29 cellular contexts compared by ENCODE assay signal in the genomic region with DNA sequence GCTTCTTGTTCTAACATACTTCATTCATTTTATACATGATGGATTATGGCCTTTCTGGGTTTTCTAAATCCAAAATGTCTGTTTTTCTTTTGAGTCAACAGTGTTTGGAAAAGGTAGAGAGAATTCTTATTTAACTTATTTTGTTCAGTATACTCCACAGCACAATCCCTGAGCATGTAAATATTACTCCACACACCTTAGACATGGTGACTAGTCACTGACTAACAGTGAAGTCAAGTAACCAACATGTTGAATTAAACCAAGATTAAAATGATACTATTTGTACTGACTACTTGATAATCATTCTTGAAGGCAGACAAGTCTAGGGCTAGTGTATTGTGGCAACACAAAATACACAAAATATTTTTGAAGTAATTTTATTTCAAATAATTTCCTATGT. TPM values are rescaled to one million over a fixed set of nuclear protein-coding genes. Genes with fewer than 3 reads are reported as not detected.
"Had no signal": no experiment of that assay in that cellular context is flagged by ENCODE, and none has a peak within 500 bp of the region (broad histone marks: within the 10 kb centered on the region; RNA-seq: fewer than 3 reads in every experiment).

No MANE protein-coding gene starts in this region.

- H3K27ac Mint-ChIP-seq: memory B cell; naive thymus-derived CD4-positive, alpha-beta T cell; natural killer cell treated with Interleukin-12 subunit alpha and Interleukin-12 subunit beta and Interleukin-15 and Interleukin-18, amount 100 ng/mL, for 72 hours; progenitor cell of endocrine pancreas; stimulated activated naive B cell treated with anti-CD40 and anti-IgM and Interleukin-4, amounts not matched to agents 10 μg/mL and 1 μg/mL and 100 μg/mL, for 72 hours had no signal

- H3K36me3 ChIP-seq: left ventricle myocardium inferior, ovary, right atrium auricular region, right lobe of liver, stomach, thyroid gland, transverse colon, upper lobe of left lung had no signal

- H3K9me3 ChIP-seq: mucosa of descending colon, ovary, right atrium auricular region, right lobe of liver, stomach, testis, thyroid gland, transverse colon, upper lobe of left lung had no signal

- H3K4me1 ChIP-seq: left ventricle myocardium inferior, right atrium auricular region, right lobe of liver, stomach, testis, thyroid gland, transverse colon, upper lobe of left lung had no signal

- H3K27me3 ChIP-seq: ovary, right atrium auricular region, right lobe of liver, stomach, testis, thyroid gland, transverse colon, upper lobe of left lung had no signal

- ATAC-seq: mucosa of descending colon; naive thymus-derived CD4-positive, alpha-beta T cell; natural killer cell treated with Interleukin-12 subunit alpha and Interleukin-12 subunit beta and Interleukin-15 and Interleukin-18, amount 100 ng/mL, for 72 hours; right lobe of liver; stimulated activated naive B cell treated with anti-CD40 and anti-IgM and Interleukin-4, amounts not matched to agents 10 μg/mL and 1 μg/mL and 100 μg/mL, for 72 hours; stimulated activated naive CD8-positive, alpha-beta T cell treated with anti-CD3 and anti-CD28 coated beads, Interleukin-15, Interleukin-2, amounts not matched to agents 100 U/mL and 50 U/mL, for 24 hours had no signal

- H3K4me1 Mint-ChIP-seq: memory B cell; naive thymus-derived CD4-positive, alpha-beta T cell; stimulated activated naive B cell treated with anti-CD40 and anti-IgM and Interleukin-4, amounts not matched to agents 10 μg/mL and 1 μg/mL and 100 μg/mL, for 72 hours had no signal

- H3K4me3 Mint-ChIP-seq: memory B cell; naive thymus-derived CD4-positive, alpha-beta T cell; natural killer cell treated with Interleukin-12 subunit alpha and Interleukin-12 subunit beta and Interleukin-15 and Interleukin-18, amount 100 ng/mL, for 72 hours; stimulated activated naive B cell treated with anti-CD40 and anti-IgM and Interleukin-4, amounts not matched to agents 10 μg/mL and 1 μg/mL and 100 μg/mL, for 72 hours had no signal

- H3K27me3 Mint-ChIP-seq: natural killer cell treated with Interleukin-12 subunit alpha and Interleukin-12 subunit beta and Interleukin-15 and Interleukin-18, amount 100 ng/mL, for 72 hours; progenitor cell of endocrine pancreas had no signal

- H3K27ac ChIP-seq: left ventricle myocardium inferior, ovary, right atrium auricular region, right lobe of liver, stomach, testis, thyroid gland, transverse colon, upper lobe of left lung had no signal

- H3K4me3 ChIP-seq: left ventricle myocardium inferior, lung, mucosa of descending colon, ovary, right atrium auricular region, right lobe of liver, smooth muscle cell, stomach, testis, thyroid gland, transverse colon, upper lobe of left lung had no signal

- H3K36me3 Mint-ChIP-seq: memory B cell; naive thymus-derived CD4-positive, alpha-beta T cell; natural killer cell treated with Interleukin-12 subunit alpha and Interleukin-12 subunit beta and Interleukin-15 and Interleukin-18, amount 100 ng/mL, for 72 hours; stimulated activated naive B cell treated with anti-CD40 and anti-IgM and Interleukin-4, amounts not matched to agents 10 μg/mL and 1 μg/mL and 100 μg/mL, for 72 hours had no signal

- DNase-seq: islet precursor cell; left ventricle myocardium inferior; midbrain; mucosa of descending colon; naive thymus-derived CD4-positive, alpha-beta T cell; ovary; right lobe of liver; stimulated activated CD4-positive, alpha-beta T cell treated with anti-CD3 and anti-CD28 coated beads, Interleukin-1b, Interleukin-23, amount 100 ng/mL, for 48 hours; stimulated activated CD4-positive, alpha-beta T cell treated with anti-CD3 and anti-CD28 coated beads, Interleukin-2, amount 100 ng/mL, for 48 hours; stimulated activated CD4-positive, alpha-beta T cell treated with anti-CD3 and anti-CD28 coated beads, Interleukin-4, amount 100 ng/mL, for 4 hours; stimulated activated CD8-positive, alpha-beta memory T cell treated with anti-CD3 and anti-CD28 coated beads, Interleukin-4, amount 100 ng/mL, for 48 hours; stimulated activated naive B cell treated with anti-CD40 and anti-IgM and Interleukin-4, amounts not matched to agents 10 μg/mL and 1 μg/mL and 100 μg/mL, for 72 hours; stimulated activated naive CD8-positive, alpha-beta T cell treated with anti-CD3 and anti-CD28 coated beads, Interleukin-15, Interleukin-2, amounts not matched to agents 100 U/mL and 50 U/mL, for 24 hours; stomach; testis; thyroid gland; transverse colon; upper lobe of left lung had no signal

RNA-seq across cellular contexts. Expression of gene HAPLN1, which starts 55.0 kb away (rescaled TPM):
- total RNA-seq: kidney epithelial cell; mesenteric fat pad; naive thymus-derived CD4-positive, alpha-beta T cell; natural killer cell treated with Interleukin-12 subunit alpha and Interleukin-12 subunit beta and Interleukin-15 and Interleukin-18, amount 100 ng/mL, for 72 hours; omental fat pad; ovary; pulmonary artery endothelial cell; renal cortical epithelial cell; testis; thyroid gland had no signal
- polyA plus RNA-seq: naive thymus-derived CD4-positive, alpha-beta T cell had no signal
